Comparison of ENCODE assay signal across 10 cellular contexts in genomic region chr6:149319413-149319812, GRCh38. TPM values are rescaled to one million over a fixed set of nuclear protein-coding genes. Genes with fewer than 3 reads are reported as not detected.
DNase-seq lines count a peak whose midpoint lies in the region; ATAC-seq and TF ChIP-seq lines count a peak whose summit lies in the region.
"Had no signal": no experiment of that assay in that cellular context is flagged by ENCODE, and none has a peak within 500 bp of the region (broad histone marks: within the 10 kb centered on the region; RNA-seq: fewer than 3 reads in every experiment).

No MANE protein-coding gene starts in this region.

- POLR2A ChIA-PET in AG04449 (lab: Yijun Ruan, JAX) = interaction anchor here (0.7 kb wide), 1 partner anchor 16 kb away, joined by 3 read pairs; no protein-coding TSS in a partner anchor
- POLR2A ChIA-PET in naive thymus-derived CD4-positive, alpha-beta T cell (lab: Charles Lee) = interaction anchor here (0.7 to 1.0 kb wide), 2 partner anchors 11 to 75 kb away, joined by 3 to 4 read pairs; no protein-coding TSS in a partner anchor

- no peak overlapping the region for H3K27ac ChIP-seq in HUES64 (ENCODE audit: low read depth, low read length)
- peak overlapping the region; percentile 87 for H3K27ac ChIP-seq in cingulate gyrus (ENCODE audit: low read depth, low read length)
- H3K27ac ChIP-seq in naive thymus-derived CD4-positive, alpha-beta T cell (ENCODE audit: low read depth, low read length) = peak overlapping the region; percentile 87

- H3K27ac Mint-ChIP-seq in naive thymus-derived CD4-positive, alpha-beta T cell = peak overlapping the region; percentile 84 to 98 (median 91)

- no peak for ATAC-seq in naive thymus-derived CD4-positive, alpha-beta T cell
- ATAC-seq in GM18520 (IDR thresholded peaks at IDR 0.05; ENCODE audit: unreplicated experiment) = no peak

- H3K4me3 Mint-ChIP-seq in naive thymus-derived CD4-positive, alpha-beta T cell = peak overlapping the region; percentile 86 to 99 (median 96)

- intact Hi-C loops in naive thymus-derived CD4-positive, alpha-beta T cell (cut with micrococcal nuclease) = loop anchor here (1.0 to 2.0 kb wide), 3 partner anchors 13 to 288 kb away; no protein-coding TSS in a partner anchor

- no peaks in the 10 kb centered on the region for H3K9me3 ChIP-seq in HUES64 (ENCODE audit: insufficient read depth, low read depth, low read length)
- no peaks in the 10 kb centered on the region for H3K9me3 ChIP-seq in naive thymus-derived CD4-positive, alpha-beta T cell (ENCODE audit: control insufficient read depth in 2 of 3, low read length in 3 of 3)

- H3K4me3 ChIP-seq in AG04449 (ENCODE audit: low read depth, low read length) (peak overlapping the region; percentile 75), HUES64 (ENCODE audit: low read length) (peak overlapping the region; percentile 78)
- peak overlapping the region; percentile 67 for H3K4me3 ChIP-seq in naive thymus-derived CD4-positive, alpha-beta T cell (ENCODE audit: low read length)

- H3K9ac ChIP-seq in HUES64 (ENCODE audit: low read depth, low read length) = peak overlapping the region; percentile 55; the same call in 1 of the 2 replicates

- H3K27me3 Mint-ChIP-seq in naive thymus-derived CD4-positive, alpha-beta T cell = no peaks in the 10 kb centered on the region

- no peaks in the 10 kb centered on the region for H3K27me3 ChIP-seq in HUES64 (ENCODE audit: insufficient read depth, low read length)
- no peaks in the 10 kb centered on the region for H3K27me3 ChIP-seq in naive thymus-derived CD4-positive, alpha-beta T cell (ENCODE audit: control insufficient read depth in 2 of 2, insufficient read depth in 2 of 2, low read length in 2 of 2)

- TF ChIP-seq CTCF in AG04449 (IDR thresholded peaks at IDR 0.05; ENCODE audit: insufficient read depth, low read length, missing control alignments) = no peak

- DNase-seq in AG04449 (ENCODE audit: low read depth, low spot score) (no peak), NCI-H2107 (lab: John Stamatoyannopoulos, UW) (no peak), SKM-1 (lab: John Stamatoyannopoulos, UW; ENCODE audit: unreplicated experiment) (no peak), NCI-H524 (lab: John Stamatoyannopoulos, UW) (no peak)
- DNase-seq in naive thymus-derived CD4-positive, alpha-beta T cell = peak in 1 of 9 donors; percentile 25
- DNase-seq: NCI-H1930; stimulated activated naive CD4-positive, alpha-beta T cell treated with Interleukin-2 at 50 U/mL for 16 hours had no signal

- peaks cover 58% of the 10 kb centered on the region for H3K4me1 ChIP-seq in HUES64 (ENCODE audit: insufficient read depth, low read length)
- H3K4me1 ChIP-seq in naive thymus-derived CD4-positive, alpha-beta T cell (ENCODE audit: control insufficient read depth in 2 of 2, insufficient read depth in 2 of 2, low read length in 2 of 2) = peaks cover 33 to 44% of the 10 kb centered on the region in 2 donors

- H3K36me3 ChIP-seq in HUES64 (ENCODE audit: insufficient read depth, low read length) = no peaks in the 10 kb centered on the region
- peaks cover 0 to 5% (median 0%) of the 10 kb centered on the region in 3 experiments for H3K36me3 ChIP-seq in naive thymus-derived CD4-positive, alpha-beta T cell (ENCODE audit: control insufficient read depth in 2 of 3, insufficient read depth in 3 of 3, low read length in 3 of 3)

- H3K9me3 Mint-ChIP-seq in naive thymus-derived CD4-positive, alpha-beta T cell = no peaks in the 10 kb centered on the region

- 71% methylated on average over 1 of the region's 3 CpGs for WGBS in HUES64

- peaks cover 35 to 70% (median 65%) of the 10 kb centered on the region in 7 donors for H3K4me1 Mint-ChIP-seq in naive thymus-derived CD4-positive, alpha-beta T cell

- peaks cover 0 to 35% (median 0%) of the 10 kb centered on the region in 5 donors for H3K36me3 Mint-ChIP-seq in naive thymus-derived CD4-positive, alpha-beta T cell

- CTCF ChIA-PET in AG04449 (lab: Yijun Ruan, JAX) = no interaction called here
- CTCF ChIA-PET in naive thymus-derived CD4-positive, alpha-beta T cell (lab: Charles Lee) = no interaction called here

RNA-seq across cellular contexts. Expression of gene TAB2, which starts 1.9 kb away (rescaled TPM):
- 49.3 TPM for polyA plus RNA-seq in HUES64 (2013, experiment 1 of 2)
- polyA plus RNA-seq in HUES64 (2013, experiment 2 of 2) = 54.5 TPM
- total RNA-seq in naive thymus-derived CD4-positive, alpha-beta T cell = 100 to 1,000 TPM in 4 of 5 experiments, 10 to 100 TPM in 1; 98.3 to 234 (median 119) TPM
- polyA plus RNA-seq in naive thymus-derived CD4-positive, alpha-beta T cell = 10 to 100 TPM; 15.7 to 17.5 TPM
